Comparison of ENCODE assay signal across 1 cellular context in the genomic region with DNA sequence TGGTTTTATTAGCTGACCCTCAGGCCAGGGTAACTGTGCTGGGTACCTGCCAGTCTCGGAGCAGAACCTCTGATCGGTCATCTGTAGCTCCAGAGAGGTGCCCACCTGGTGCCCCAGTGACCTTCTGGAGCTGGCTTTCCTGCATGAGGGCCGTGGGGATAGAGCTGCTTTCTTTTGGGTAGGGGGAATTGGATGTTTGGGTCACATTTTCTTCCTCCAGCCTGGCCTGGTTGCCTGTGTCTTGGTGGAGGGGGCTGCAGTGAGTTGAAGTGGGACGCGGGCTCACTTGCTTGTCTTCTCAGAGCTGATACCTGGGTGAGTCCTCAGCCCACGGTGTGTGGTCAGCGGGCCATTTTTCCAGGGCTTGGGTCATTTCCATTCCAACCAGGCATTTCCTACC.
TF ChIP-seq lines count a peak whose summit lies in the region.

No MANE protein-coding gene starts in this region.

TF ChIP-seq in endothelial cell of umbilical vein, 7 proteins besides CTCF, POLR2A, EP300 and RAD21 (continued from another document):
- TF ChIP-seq FOS (IDR thresholded peaks at IDR 0.05; ENCODE audit: borderline replicate concordance, insufficient read depth, low read length) (no peak), GATA2 (IDR thresholded peaks at IDR 0.05; ENCODE audit: insufficient read depth, insufficient read length, low read depth, low read length) (no peak), POLR2AphosphoS5 (IDR thresholded peaks at IDR 0.05; ENCODE audit: insufficient read depth, low read depth, low read length) (no peak), EZH2 (IDR thresholded peaks at IDR 0.05; ENCODE audit: borderline replicate concordance, low read depth, low read length, severe bottlenecking) (no peak), JUN (IDR thresholded peaks at IDR 0.05; ENCODE audit: borderline replicate concordance, insufficient read depth, insufficient read length, low read depth) (no peak)
- TF ChIP-seq, protein P1, sequence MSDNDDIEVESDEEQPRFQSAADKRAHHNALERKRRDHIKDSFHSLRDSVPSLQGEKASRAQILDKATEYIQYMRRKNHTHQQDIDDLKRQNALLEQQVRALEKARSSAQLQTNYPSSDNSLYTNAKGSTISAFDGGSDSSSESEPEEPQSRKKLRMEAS (IDR thresholded peaks at IDR 0.05; ENCODE audit: insufficient read depth, insufficient read length): no peak
